In genomic region chr6:169167581-169168301, GRCh38 we compare ENCODE assay signal across 13 cellular contexts.
DNase-seq lines count a peak whose midpoint lies in the region; ATAC-seq and TF ChIP-seq lines count a peak whose summit lies in the region.
"Had no signal": no experiment of that assay in that cellular context is flagged by ENCODE, and none has a peak within 500 bp of the region (broad histone marks: within the 10 kb centered on the region; RNA-seq: fewer than 3 reads in every experiment).

No MANE protein-coding gene starts in this region.

- H3K27ac ChIP-seq in Panc1 (ENCODE audit: low read length) (no peak overlapping the region), neural progenitor cell (no peak overlapping the region)
- no peak overlapping the region for H3K27ac ChIP-seq in effector memory CD4-positive, alpha-beta T cell (ENCODE audit: insufficient read depth, low read length, poor library complexity, severe bottlenecking)

- H3K36me3 ChIP-seq in Panc1 (ENCODE audit: control insufficient read depth, insufficient read depth, low read length) (no peaks in the 10 kb centered on the region), neural progenitor cell (no peaks in the 10 kb centered on the region)
- no peaks in the 10 kb centered on the region for H3K36me3 ChIP-seq in effector memory CD4-positive, alpha-beta T cell (ENCODE audit: control insufficient read depth, insufficient read depth, low read length)

- TF ChIP-seq CTCF in AG09309 (IDR thresholded peaks at IDR 0.05; ENCODE audit: control insufficient read depth, insufficient read depth, low read depth, low read length, missing control alignments) (no peak), Panc1 (IDR thresholded peaks at IDR 0.05) (no peak), fibroblast of mammary gland (conservative IDR thresholded peaks at IDR 0.05; ENCODE audit: control insufficient read depth, insufficient read depth, low read depth, low read length) (no peak), neural progenitor cell (IDR thresholded peaks at IDR 0.05) (no peak)

- no peaks in the 10 kb centered on the region for H4K20me1 ChIP-seq in neural progenitor cell (ENCODE audit: low read depth)

- no peaks in the 10 kb centered on the region for H3K9me3 Mint-ChIP-seq in neural progenitor cell
- H3K9me3 Mint-ChIP-seq: activated T-helper 1 cell treated with anti-CD3 and anti-CD28 coated beads, Interleukin-12 subunit alpha, Interleukin-12 subunit beta, Interleukin-2, Interleukin-4 antibody, amounts not matched to agents 30 ng/mL and 10 ng/mL and 1 ng/mL, durations not matched to agents 14 hours and 24 hours and 36 hours; CD4-positive, alpha-beta T cell had no signal

- H3K9me3 ChIP-seq in Panc1 (ENCODE audit: control insufficient read depth, insufficient read depth, low read depth, low read length) = no peaks in the 10 kb centered on the region
- no peaks in the 10 kb centered on the region for H3K9me3 ChIP-seq in neural progenitor cell (ENCODE audit: low read depth)
- H3K9me3 ChIP-seq in effector memory CD4-positive, alpha-beta T cell (ENCODE audit: control insufficient read depth, low read length) = no peaks in the 10 kb centered on the region

- in situ Hi-C loops in Panc1 (cut with HindIII; ENCODE audit: low pct_unique_long_range_greater_than_20kb, low sequenced_read_pairs) = no loop called here

- H2AFZ ChIP-seq in neural progenitor cell (replicated peaks) = no peak overlapping the region

- peaks cover 7% of the 10 kb centered on the region for H3K27me3 Mint-ChIP-seq in neural progenitor cell (ENCODE audit: insufficient read depth, low read depth)
- H3K27me3 Mint-ChIP-seq: CD4-positive, alpha-beta T cell had no signal

- no peaks in the 10 kb centered on the region for H3K27me3 ChIP-seq in Panc1 (ENCODE audit: control insufficient read depth, insufficient read depth, low read length)
- no peaks in the 10 kb centered on the region for H3K27me3 ChIP-seq in neural progenitor cell
- no peaks in the 10 kb centered on the region for H3K27me3 ChIP-seq in effector memory CD4-positive, alpha-beta T cell (replicated peaks; ENCODE audit: control insufficient read depth, insufficient read depth, low read length, poor library complexity, severe bottlenecking)

- peaks cover 7% of the 10 kb centered on the region; the same call in 1 of the 2 replicates for H3K4me1 ChIP-seq in Panc1 (ENCODE audit: control insufficient read depth, insufficient read depth, low read length)
- H3K4me1 ChIP-seq in neural progenitor cell = no peaks in the 10 kb centered on the region
- no peaks in the 10 kb centered on the region for H3K4me1 ChIP-seq in effector memory CD4-positive, alpha-beta T cell (ENCODE audit: control insufficient read depth, insufficient read depth, low read length, poor library complexity, severe bottlenecking)

- intact Hi-C loops in Panc1 (cut with micrococcal nuclease; ENCODE audit: unreplicated experiment) = no loop called here

- H3K79me2 ChIP-seq in neural progenitor cell (ENCODE audit: low read depth) = no peaks in the 10 kb centered on the region

- no peak overlapping the region for H3K4me2 ChIP-seq in neural progenitor cell

- H3F3A ChIP-seq in neural progenitor cell (ENCODE audit: low read depth) = no peaks in the 10 kb centered on the region

- H3K4me3 Mint-ChIP-seq in neural progenitor cell = no peak overlapping the region
- H3K4me3 Mint-ChIP-seq: activated T-helper 1 cell treated with anti-CD3 and anti-CD28 coated beads, Interleukin-12 subunit alpha, Interleukin-12 subunit beta, Interleukin-2, Interleukin-4 antibody, amounts not matched to agents 30 ng/mL and 10 ng/mL and 1 ng/mL, durations not matched to agents 14 hours and 24 hours and 36 hours; CD4-positive, alpha-beta T cell had no signal

- H3K4me1 Mint-ChIP-seq in neural progenitor cell = peaks cover 5% of the 10 kb centered on the region

- H3K27ac Mint-ChIP-seq in neural progenitor cell = peak overlapping the region; percentile 63
- H3K27ac Mint-ChIP-seq: activated T-helper 1 cell treated with anti-CD3 and anti-CD28 coated beads, Interleukin-12 subunit alpha, Interleukin-12 subunit beta, Interleukin-2, Interleukin-4 antibody, amounts not matched to agents 30 ng/mL and 10 ng/mL and 1 ng/mL, durations not matched to agents 14 hours and 24 hours and 36 hours; CD4-positive, alpha-beta T cell had no signal

- peak; percentile 25; the same call in 1 of the 2 replicates for ATAC-seq in Panc1

- POLR2A ChIA-PET in Panc1 (lab: Charles Lee) = no interaction called here

- CTCF ChIA-PET in Panc1 (lab: Charles Lee) = no interaction called here

- DNase-seq in AG09309 (ENCODE audit: low read depth) = peak; percentile 96
- DNase-seq in Panc1 (ENCODE audit: low read depth, low spot score) = no peak
- DNase-seq in fibroblast of mammary gland (ENCODE audit: low read depth) = peak; percentile 96
- no peak for DNase-seq in neural progenitor cell (ENCODE audit: low spot score)
- no peak for DNase-seq in T-helper 9 cell
- DNase-seq in LoVo (ENCODE audit: low spot score) = no peak
- no peak for DNase-seq in activated T-cell treated with anti-CD3 and anti-CD28 coated beads, Interleukin-2, amount 50 U/mL, for 48 hours
- no peak for DNase-seq in effector memory CD4-positive, alpha-beta T cell
- DNase-seq: CD4-positive, alpha-beta T cell; mesendoderm; NCI-H1694 had no signal

- no TSS peak for BruUV-seq in Panc1 (replicated peaks; lab: Mats Ljungman, UMichigan)

- H3K4me3 ChIP-seq in AG09309 (ENCODE audit: control insufficient read depth, low read depth, low read length) (no peak overlapping the region), Panc1 (ENCODE audit: low read depth in 2 of 2, low read length in 2 of 2) (no peak overlapping the region), fibroblast of mammary gland (ENCODE audit: control insufficient read depth, low read depth, low read length) (no peak overlapping the region), neural progenitor cell (no peak overlapping the region)
- H3K4me3 ChIP-seq in effector memory CD4-positive, alpha-beta T cell (ENCODE audit: insufficient read depth, low read depth, low read length, poor library complexity, severe bottlenecking) = no peak overlapping the region
- H3K4me3 ChIP-seq: skin epidermis had no signal

- H3K9ac ChIP-seq in neural progenitor cell = no peak overlapping the region

- H3K36me3 Mint-ChIP-seq in neural progenitor cell = no peaks in the 10 kb centered on the region

Comparison
In these comparisons a context has a peak if more than half of its experiments do, and no peak if none do; other contexts are left out.
1. DNase-seq: peak in AG09309 (single experiment) and fibroblast of mammary gland (single experiment); none in Panc1 (single experiment), neural progenitor cell (single experiment), T-helper 9 cell (single experiment), LoVo (single experiment), activated T-cell treated with anti-CD3 and anti-CD28 coated beads, Interleukin-2, amount 50 U/mL, for 48 hours (0 of 2) and effector memory CD4-positive, alpha-beta T cell (0 of 3).